In genomic region chr13:103941506-103942148, GRCh38 we compare ENCODE assay signal across 22 cellular contexts.
"Had no signal": no experiment of that assay in that cellular context is flagged by ENCODE, and none has a peak within 500 bp of the region (broad histone marks: within the 10 kb centered on the region; RNA-seq: fewer than 3 reads in every experiment).

No MANE protein-coding gene starts in this region.

- H3K27ac ChIP-seq: ascending aorta, breast epithelium, gastroesophageal sphincter, heart left ventricle, left lung, SK-N-MC, spleen, upper lobe of right lung, VCaP had no signal

- H3K4me3 ChIP-seq: ascending aorta, breast epithelium, gastroesophageal sphincter, heart left ventricle, left lung, lung, SK-N-MC, spleen, upper lobe of right lung had no signal

- H3K9me3 ChIP-seq: ascending aorta, breast epithelium, gastroesophageal sphincter, heart left ventricle, upper lobe of right lung had no signal

- DNase-seq: activated CD4-positive, alpha-beta T cell treated with anti-CD3 and anti-CD28 coated beads, Interleukin-2, amount 50 U/mL, for 1 hour; activated CD4-positive, CD25-positive, alpha-beta regulatory T cell treated with anti-CD3 and anti-CD28 coated beads, Interleukin-2, amount 50 U/mL, for 72 hours; activated CD8-positive, alpha-beta T cell treated with anti-CD3 and anti-CD28 coated beads, Interleukin-2, amount 10 ng/mL, durations not matched to agents 7 days and 5 days; activated gamma-delta T cell treated with Interleukin-2 at 50 U/mL for 16 hours; activated T-cell treated with anti-CD3 and anti-CD28 coated beads, Interleukin-2, amount 50 U/mL, for 1 hour; effector CD4-positive, alpha-beta T cell; heart left ventricle; left lung; midbrain; natural killer cell; spleen; stimulated activated CD4-positive, alpha-beta T cell treated with anti-CD3 and anti-CD28 coated beads, Interleukin-4, amount 100 ng/mL, for 1 hour; stimulated activated naive CD4-positive, alpha-beta T cell; upper lobe of right lung had no signal

- ATAC-seq: activated CD8-positive, alpha-beta T cell treated with anti-CD3 and anti-CD28 coated beads, Interleukin-2, amount 10 ng/mL, durations not matched to agents 7 days and 5 days; activated naive CD4-positive, alpha-beta T cell treated with anti-CD3 and anti-CD28 coated beads, Interleukin-2, amount 50 U/mL, for 72 hours; esophagus mucosa; gastroesophageal sphincter; heart left ventricle; left lung; natural killer cell; upper lobe of right lung had no signal

- H3K4me1 ChIP-seq: ascending aorta, breast epithelium, gastroesophageal sphincter, heart left ventricle, left lung, spleen, upper lobe of right lung had no signal

- H3K27me3 ChIP-seq: ascending aorta, breast epithelium, gastroesophageal sphincter, heart left ventricle, left lung, spleen, upper lobe of right lung had no signal

- H3K36me3 ChIP-seq: ascending aorta, breast epithelium, gastroesophageal sphincter, heart left ventricle, left lung, spleen, upper lobe of right lung had no signal
